Comparison of ENCODE assay signal across 21 cellular contexts in the genomic region with DNA sequence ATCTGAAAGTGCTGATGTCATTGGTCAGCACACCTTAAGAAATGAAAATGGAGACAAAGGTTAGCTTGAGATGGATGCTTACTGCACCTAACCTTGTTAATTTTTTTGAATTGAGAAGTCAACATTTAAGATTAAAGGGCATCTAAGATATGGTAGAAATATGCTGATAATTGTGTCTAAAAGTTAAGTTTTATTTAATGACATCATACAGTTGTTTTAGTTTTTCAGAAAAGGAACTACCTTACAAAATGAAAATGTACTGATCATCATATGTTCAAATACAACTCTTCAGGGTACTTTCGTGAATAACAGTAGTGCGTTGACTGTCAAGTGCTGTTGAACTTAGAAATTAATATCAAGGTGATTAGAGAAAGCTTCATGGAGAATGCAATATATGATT. TPM values are rescaled to one million over a fixed set of nuclear protein-coding genes. Genes with fewer than 3 reads are reported as not detected.
"Had no signal": no experiment of that assay in that cellular context is flagged by ENCODE, and none has a peak within 500 bp of the region (broad histone marks: within the 10 kb centered on the region; RNA-seq: fewer than 3 reads in every experiment).

No MANE protein-coding gene starts in this region.

- H3K27ac ChIP-seq: breast epithelium, gastroesophageal sphincter, heart left ventricle, left ventricle myocardium inferior, tibial nerve had no signal

- H3K4me1 ChIP-seq: breast epithelium, gastroesophageal sphincter, left ventricle myocardium inferior, tibial nerve had no signal

- FAIRE-seq: astrocyte had no signal

- H3K27ac Mint-ChIP-seq: T-helper 1 cell treated with Interleukin-12 subunit alpha and Interleukin-12 subunit beta and Interleukin-4 antibody, amounts not matched to agents 30 μg/mL and 1 μg/mL, for 36 hours had no signal

- DNase-seq: activated CD4-positive, alpha-beta T cell treated with anti-CD3 and anti-CD28 coated beads for 1 hour; activated gamma-delta T cell; cortex of kidney; heart left ventricle; left ventricle myocardium inferior; midbrain; occipital lobe; retina; stimulated activated CD4-positive, alpha-beta T cell treated with anti-CD3 and anti-CD28 coated beads, Interleukin-2, amount 100 ng/mL, for 24 hours; stimulated activated naive CD8-positive, alpha-beta T cell treated with anti-CD3 and anti-CD28 coated beads, Interleukin-15, Interleukin-2, amounts not matched to agents 100 U/mL and 50 U/mL, for 24 hours; substantia nigra had no signal

- ATAC-seq: gastroesophageal sphincter had no signal

- H3K27me3 ChIP-seq: breast epithelium, gastroesophageal sphincter, heart left ventricle, tibial nerve had no signal

- H3K36me3 ChIP-seq: breast epithelium, gastroesophageal sphincter, heart left ventricle, left ventricle myocardium inferior, tibial nerve had no signal

- H3K9me3 ChIP-seq: breast epithelium, gastroesophageal sphincter, heart left ventricle, left ventricle myocardium inferior, tibial nerve had no signal

- H3K4me3 ChIP-seq: breast epithelium, gastroesophageal sphincter, heart left ventricle, left ventricle myocardium inferior, tibial nerve had no signal

- H3K27me3 Mint-ChIP-seq: activated naive CD4-positive, alpha-beta T cell treated with anti-CD3 and anti-CD28 coated beads, Interleukin-2, amount 50 U/mL, for 24 hours had no signal

- H3K4me3 Mint-ChIP-seq: activated naive CD4-positive, alpha-beta T cell treated with anti-CD3 and anti-CD28 coated beads, Interleukin-2, amount 50 U/mL, for 24 hours; T-helper 1 cell treated with Interleukin-12 subunit alpha and Interleukin-12 subunit beta and Interleukin-4 antibody, amounts not matched to agents 30 μg/mL and 1 μg/mL, for 36 hours had no signal

- H3K9me3 Mint-ChIP-seq: activated naive CD4-positive, alpha-beta T cell treated with anti-CD3 and anti-CD28 coated beads, Interleukin-2, amount 50 U/mL, for 24 hours; T-helper 1 cell treated with Interleukin-12 subunit alpha and Interleukin-12 subunit beta and Interleukin-4 antibody, amounts not matched to agents 30 μg/mL and 1 μg/mL, for 36 hours had no signal

RNA-seq across cellular contexts. Expression of a gene that starts 2.5 kb away (rescaled TPM):
- total RNA-seq: kidney epithelial cell, myocyte, occipital lobe had no signal
- polyA plus RNA-seq: mammary epithelial cell had no signal

RNA-seq across cellular contexts. Expression of a gene that starts 31.8 kb away (rescaled TPM):
- total RNA-seq: astrocyte, kidney epithelial cell, mammary epithelial cell, myocyte, occipital lobe had no signal
- polyA plus RNA-seq: mammary epithelial cell, neural cell had no signal
